1 cellular context compared by ENCODE assay signal in genomic region chr18:58263055-58263732, GRCh38.
TF ChIP-seq lines count a peak whose summit lies in the region.

No MANE protein-coding gene starts in this region.

TF ChIP-seq in GM23338, 12 proteins besides CTCF, POLR2A, EP300 and RAD21 (continued from another document):
- TF ChIP-seq REST (IDR thresholded peaks at IDR 0.05; ENCODE audit: unreplicated experiment) (no peak), STAT1 (IDR thresholded peaks at IDR 0.05; ENCODE audit: unreplicated experiment) (no peak), ETS1 (IDR thresholded peaks at IDR 0.05) (no peak), POLR2AphosphoS5 (IDR thresholded peaks at IDR 0.05; ENCODE audit: low read depth) (no peak), EZH2 (IDR thresholded peaks at IDR 0.05; ENCODE audit: low read depth, unreplicated experiment) (no peak), CREB1 (CRISPR knock-in tag; IDR thresholded peaks at IDR 0.05; ENCODE audit: low read depth) (no peak)
